In the genomic region with DNA sequence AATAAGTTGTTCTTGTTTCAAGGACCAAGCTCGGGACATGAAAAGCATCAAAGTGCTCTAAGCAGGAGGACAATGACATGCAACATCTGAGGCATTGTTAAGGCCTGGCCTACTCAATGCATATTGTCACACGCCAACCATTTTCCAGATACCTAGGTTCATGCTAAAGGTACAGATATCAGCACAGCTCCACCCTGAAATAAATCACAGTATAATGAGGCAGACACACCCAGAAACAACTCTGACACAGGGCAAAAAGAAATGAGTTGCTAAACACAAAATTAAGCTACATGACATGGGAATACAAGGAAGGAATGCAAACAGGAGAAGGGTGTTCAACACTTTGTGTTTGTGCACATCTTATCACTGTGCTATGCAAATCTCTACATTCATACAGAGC, we compare ENCODE assay signal across 33 cellular contexts.
"Had no signal": no experiment of that assay in that cellular context is flagged by ENCODE, and none has a peak within 500 bp of the region (broad histone marks: within the 10 kb centered on the region; RNA-seq: fewer than 3 reads in every experiment).

No MANE protein-coding gene starts in this region.

- H3K4me3 ChIP-seq: adrenal gland, body of pancreas, esophagus muscularis mucosa, gastroesophageal sphincter, heart right ventricle had no signal

- H3K27ac Mint-ChIP-seq: activated B cell treated with CpG ODN at 0.5 μM for 24 hours; activated CD8-positive, alpha-beta memory T cell treated with anti-CD3 and anti-CD28 coated beads, Interleukin-2, amount 10 ng/mL, durations not matched to agents 7 days and 5 days; activated CD8-positive, alpha-beta T cell treated with anti-CD3 and anti-CD28 coated beads for 36 hours; activated naive CD4-positive, alpha-beta T cell treated with anti-CD3 and anti-CD28 coated beads for 36 hours; activated naive CD4-positive, alpha-beta T cell treated with anti-CD3 and anti-CD28 coated beads, Interleukin-2, amount 50 U/mL, for 24 hours; activated naive CD8-positive, alpha-beta T cell treated with anti-CD3 and anti-CD28 coated beads for 36 hours; activated naive CD8-positive, alpha-beta T cell treated with anti-CD3 and anti-CD28 coated beads, Interleukin-2, amount 50 U/mL, for 24 hours; activated T-helper 1 cell treated with anti-CD3 and anti-CD28 coated beads, Interleukin-12 subunit alpha, Interleukin-12 subunit beta, Interleukin-2, Interleukin-4 antibody, amounts not matched to agents 30 ng/mL and 10 ng/mL and 1 ng/mL, durations not matched to agents 14 hours and 24 hours and 36 hours; activated T-helper 2 cell treated with anti-CD3 and anti-CD28 coated beads, Interferon-gamma antibody, Interleukin-2, Interleukin-4, amounts not matched to agents 10 μg/mL and 5 μg/mL and 100 μg/mL, durations not matched to agents 14 hours and 24 hours and 36 hours; effector memory CD8-positive, alpha-beta T cell had no signal

- FAIRE-seq: colon had no signal

- ATAC-seq: activated CD4-positive, CD25-positive, alpha-beta regulatory T cell treated with anti-CD3 and anti-CD28 coated beads, Interleukin-2, amount 50 U/mL, for 24 hours; activated CD8-positive, alpha-beta memory T cell treated with anti-CD3 and anti-CD28 coated beads, Interleukin-2, amount 10 ng/mL, durations not matched to agents 7 days and 5 days; activated CD8-positive, alpha-beta T cell treated with anti-CD3 and anti-CD28 coated beads for 36 hours; activated naive CD8-positive, alpha-beta T cell treated with anti-CD3 and anti-CD28 coated beads, Interleukin-2, amount 50 U/mL, for 24 hours; body of pancreas; effector memory CD8-positive, alpha-beta T cell; gastroesophageal sphincter; heart right ventricle had no signal

- H3K36me3 ChIP-seq: adrenal gland, esophagus muscularis mucosa had no signal

- H3K4me1 Mint-ChIP-seq: activated B cell treated with CpG ODN at 0.5 μM for 24 hours; activated CD8-positive, alpha-beta memory T cell treated with anti-CD3 and anti-CD28 coated beads, Interleukin-2, amount 10 ng/mL, durations not matched to agents 7 days and 5 days; activated naive CD4-positive, alpha-beta T cell treated with anti-CD3 and anti-CD28 coated beads, Interleukin-2, amount 50 U/mL, for 24 hours; activated naive CD8-positive, alpha-beta T cell treated with anti-CD3 and anti-CD28 coated beads for 36 hours; activated naive CD8-positive, alpha-beta T cell treated with anti-CD3 and anti-CD28 coated beads, Interleukin-2, amount 50 U/mL, for 24 hours had no signal

- H3K4me1 ChIP-seq: adrenal gland, body of pancreas, esophagus muscularis mucosa, gastroesophageal sphincter had no signal

- H3K9me3 ChIP-seq: adrenal gland, body of pancreas, esophagus muscularis mucosa, gastroesophageal sphincter, heart right ventricle had no signal

- DNase-seq: activated B cell treated with CpG ODN at 0.5 μM for 24 hours; activated CD4-positive, alpha-beta T cell treated with anti-CD3 and anti-CD28 coated beads for 48 hours; activated CD4-positive, alpha-beta T cell treated with anti-CD3 and anti-CD28 coated beads, Interleukin-2, amount 50 U/mL, for 1 hour; activated CD4-positive, alpha-beta T cell treated with anti-CD3 and anti-CD28 coated beads, Interleukin-2, amount 50 U/mL, for 48 hours; activated CD8-positive, alpha-beta memory T cell treated with anti-CD3 and anti-CD28 coated beads, Interleukin-2, amount 10 ng/mL, durations not matched to agents 7 days and 5 days; activated CD8-positive, alpha-beta memory T cell treated with anti-CD3 and anti-CD28 coated beads, Interleukin-2, amount 50 U/mL, for 4 hours; activated CD8-positive, alpha-beta T cell treated with anti-CD3 and anti-CD28 coated beads for 36 hours; activated effector memory CD4-positive, alpha-beta T cell treated with anti-CD3 and anti-CD28 coated beads, Interleukin-2, amount 50 U/mL, for 16 hours; activated naive CD4-positive, alpha-beta T cell treated with anti-CD3 and anti-CD28 coated beads for 36 hours; activated naive CD8-positive, alpha-beta T cell treated with anti-CD3 and anti-CD28 coated beads for 36 hours; activated naive CD8-positive, alpha-beta T cell treated with anti-CD3 and anti-CD28 coated beads, Interleukin-2, amount 50 U/mL, for 24 hours; activated T-cell treated with anti-CD3 and anti-CD28 coated beads, Interleukin-2, amount 50 U/mL, for 1 hour; activated T-cell treated with anti-CD3 and anti-CD28 coated beads, Interleukin-2, amount 50 U/mL, for 48 hours; adrenal gland; amygdala; aorta; body of pancreas; caudate nucleus; cortex of kidney; dermis blood vessel endothelial cell; effector CD4-positive, alpha-beta T cell; effector memory CD8-positive, alpha-beta T cell; erythroblast; foreskin melanocyte; heart right ventricle; T-helper 2 cell had no signal

- H3K9me3 Mint-ChIP-seq: activated B cell treated with CpG ODN at 0.5 μM for 24 hours; activated CD8-positive, alpha-beta T cell treated with anti-CD3 and anti-CD28 coated beads for 36 hours; activated naive CD4-positive, alpha-beta T cell treated with anti-CD3 and anti-CD28 coated beads for 36 hours; activated naive CD4-positive, alpha-beta T cell treated with anti-CD3 and anti-CD28 coated beads, Interleukin-2, amount 50 U/mL, for 24 hours; activated naive CD8-positive, alpha-beta T cell treated with anti-CD3 and anti-CD28 coated beads for 36 hours; activated naive CD8-positive, alpha-beta T cell treated with anti-CD3 and anti-CD28 coated beads, Interleukin-2, amount 50 U/mL, for 24 hours; activated T-helper 1 cell treated with anti-CD3 and anti-CD28 coated beads, Interleukin-12 subunit alpha, Interleukin-12 subunit beta, Interleukin-2, Interleukin-4 antibody, amounts not matched to agents 30 ng/mL and 10 ng/mL and 1 ng/mL, durations not matched to agents 14 hours and 24 hours and 36 hours; activated T-helper 2 cell treated with anti-CD3 and anti-CD28 coated beads, Interferon-gamma antibody, Interleukin-2, Interleukin-4, amounts not matched to agents 10 μg/mL and 5 μg/mL and 100 μg/mL, durations not matched to agents 14 hours and 24 hours and 36 hours; effector memory CD8-positive, alpha-beta T cell had no signal

- H3K27me3 Mint-ChIP-seq: activated B cell treated with CpG ODN at 0.5 μM for 24 hours; activated CD8-positive, alpha-beta memory T cell treated with anti-CD3 and anti-CD28 coated beads, Interleukin-2, amount 10 ng/mL, durations not matched to agents 7 days and 5 days; activated CD8-positive, alpha-beta T cell treated with anti-CD3 and anti-CD28 coated beads for 36 hours; activated naive CD4-positive, alpha-beta T cell treated with anti-CD3 and anti-CD28 coated beads, Interleukin-2, amount 50 U/mL, for 24 hours; activated naive CD8-positive, alpha-beta T cell treated with anti-CD3 and anti-CD28 coated beads for 36 hours; activated naive CD8-positive, alpha-beta T cell treated with anti-CD3 and anti-CD28 coated beads, Interleukin-2, amount 50 U/mL, for 24 hours; effector memory CD8-positive, alpha-beta T cell had no signal

- H3K4me3 Mint-ChIP-seq: activated B cell treated with CpG ODN at 0.5 μM for 24 hours; activated CD8-positive, alpha-beta memory T cell treated with anti-CD3 and anti-CD28 coated beads, Interleukin-2, amount 10 ng/mL, durations not matched to agents 7 days and 5 days; activated CD8-positive, alpha-beta T cell treated with anti-CD3 and anti-CD28 coated beads for 36 hours; activated naive CD4-positive, alpha-beta T cell treated with anti-CD3 and anti-CD28 coated beads for 36 hours; activated naive CD4-positive, alpha-beta T cell treated with anti-CD3 and anti-CD28 coated beads, Interleukin-2, amount 50 U/mL, for 24 hours; activated naive CD8-positive, alpha-beta T cell treated with anti-CD3 and anti-CD28 coated beads for 36 hours; activated naive CD8-positive, alpha-beta T cell treated with anti-CD3 and anti-CD28 coated beads, Interleukin-2, amount 50 U/mL, for 24 hours; activated T-helper 1 cell treated with anti-CD3 and anti-CD28 coated beads, Interleukin-12 subunit alpha, Interleukin-12 subunit beta, Interleukin-2, Interleukin-4 antibody, amounts not matched to agents 30 ng/mL and 10 ng/mL and 1 ng/mL, durations not matched to agents 14 hours and 24 hours and 36 hours; effector memory CD8-positive, alpha-beta T cell had no signal

- H3K27ac ChIP-seq: adrenal gland, body of pancreas, esophagus muscularis mucosa, gastroesophageal sphincter, heart right ventricle had no signal

- H3K27me3 ChIP-seq: adrenal gland, body of pancreas, esophagus muscularis mucosa, gastroesophageal sphincter, heart right ventricle had no signal
